11 cellular contexts compared by ENCODE assay signal in the genomic region with DNA sequence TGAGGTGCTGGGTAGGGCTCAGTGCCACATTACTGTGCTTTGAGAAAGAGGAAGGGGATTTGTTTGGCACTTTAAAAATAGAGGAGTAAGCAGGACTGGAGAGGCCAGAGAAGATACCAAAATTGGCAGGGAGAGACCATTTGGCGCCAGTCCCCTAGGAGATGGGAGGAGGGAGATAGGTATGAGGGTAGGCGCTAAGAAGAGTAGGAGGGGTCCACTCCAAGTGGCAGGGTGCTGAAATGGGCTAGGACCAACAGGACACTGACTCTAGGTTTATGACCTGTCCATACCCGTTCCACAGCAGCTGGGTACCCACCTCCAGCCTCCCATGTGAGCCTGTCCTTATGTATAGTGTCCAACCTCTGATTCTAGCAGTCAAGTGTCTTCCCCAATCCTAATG. TPM values are rescaled to one million over a fixed set of nuclear protein-coding genes. Genes with fewer than 3 reads are reported as not detected.
DNase-seq lines count a peak whose midpoint lies in the region; ATAC-seq and TF ChIP-seq lines count a peak whose summit lies in the region.
"Had no signal": no experiment of that assay in that cellular context is flagged by ENCODE, and none has a peak within 500 bp of the region (broad histone marks: within the 10 kb centered on the region; RNA-seq: fewer than 3 reads in every experiment).

No MANE protein-coding gene starts in this region.

- H3K4me1 Mint-ChIP-seq in activated CD4-positive, alpha-beta T cell treated with anti-CD3 and anti-CD28 coated beads for 36 hours, result peaks cover 52% of the 10 kb centered on the region
- peaks cover 28% of the 10 kb centered on the region for H3K4me1 Mint-ChIP-seq in activated T-helper 17 cell treated with anti-CD3 and anti-CD28 coated beads, Interleukin-2, amount 50 U/mL, for 72 hours

- no peak for TF ChIP-seq CTCF in lower lobe of right lung (IDR thresholded peaks at IDR 0.05)

- POLR2A ChIA-PET in activated CD4-positive, alpha-beta T cell treated with anti-CD3 and anti-CD28 coated beads for 36 hours (lab: Charles Lee), result interaction anchor here (0.8 to 2.9 kb wide), 3 partner anchors 15 to 31 kb away, joined by 3 to 12 read pairs (median 8); a partner anchor contains a TSS

- intact Hi-C loops in activated CD4-positive, alpha-beta T cell treated with anti-CD3 and anti-CD28 coated beads for 36 hours (cut with DNase I, micrococcal nuclease), result loop anchor here in 1 of 2 experiments (5.0 kb wide), 1 partner anchor 232 kb away; a partner anchor contains a TSS
- intact Hi-C loops in lower lobe of right lung (cut with DNase I), result no loop called here

- no peaks in the 10 kb centered on the region for H3K27me3 ChIP-seq in lower lobe of right lung (ENCODE audit: low read depth)

- H3K36me3 Mint-ChIP-seq in activated CD4-positive, alpha-beta T cell treated with anti-CD3 and anti-CD28 coated beads for 36 hours (ENCODE audit: low read depth), result peaks cover 18% of the 10 kb centered on the region
- H3K36me3 Mint-ChIP-seq in activated T-helper 17 cell treated with anti-CD3 and anti-CD28 coated beads, Interleukin-2, amount 50 U/mL, for 72 hours (ENCODE audit: low read depth), result peaks cover 79% of the 10 kb centered on the region

- H3K9me3 ChIP-seq in lower lobe of right lung, result no peaks in the 10 kb centered on the region

- peaks cover 33% of the 10 kb centered on the region for H3K36me3 ChIP-seq in lower lobe of right lung

- no peak overlapping the region for H3K4me3 Mint-ChIP-seq in activated CD4-positive, alpha-beta T cell treated with anti-CD3 and anti-CD28 coated beads for 36 hours
- H3K4me3 Mint-ChIP-seq in activated T-helper 17 cell treated with anti-CD3 and anti-CD28 coated beads, Interleukin-2, amount 50 U/mL, for 72 hours, result peak overlapping the region; percentile 99

- no peaks in the 10 kb centered on the region for H3K9me3 Mint-ChIP-seq in activated CD4-positive, alpha-beta T cell treated with anti-CD3 and anti-CD28 coated beads for 36 hours (ENCODE audit: low read depth)
- no peaks in the 10 kb centered on the region for H3K9me3 Mint-ChIP-seq in activated T-helper 17 cell treated with anti-CD3 and anti-CD28 coated beads, Interleukin-2, amount 50 U/mL, for 72 hours

- no peak for DNase-seq in activated CD4-positive, alpha-beta T cell treated with anti-CD3 and anti-CD28 coated beads for 36 hours
- DNase-seq in activated CD4-positive, alpha-beta T cell treated with anti-CD3 and anti-CD28 coated beads for 4 hours, result no peak
- DNase-seq in lower lobe of right lung, result no peak
- DNase-seq in substantia nigra (lab: John Stamatoyannopoulos, UW), result peak in 1 of 49 donors; percentile 34
- DNase-seq in glomerular visceral epithelial cell (ENCODE audit: extremely low spot score), result no peak
- DNase-seq: ACHN, NCI-H187, retina had no signal

- no peaks in the 10 kb centered on the region for H3K27me3 Mint-ChIP-seq in activated CD4-positive, alpha-beta T cell treated with anti-CD3 and anti-CD28 coated beads for 36 hours
- H3K27me3 Mint-ChIP-seq in activated T-helper 17 cell treated with anti-CD3 and anti-CD28 coated beads, Interleukin-2, amount 50 U/mL, for 72 hours, result no peaks in the 10 kb centered on the region

- H3K27ac ChIP-seq in lower lobe of right lung, result peak overlapping the region; percentile 58
- H3K27ac ChIP-seq in substantia nigra (ENCODE audit: low read depth, low read length, poor library complexity, severe bottlenecking), result peak overlapping the region; percentile 94

- no peak for ATAC-seq in activated CD4-positive, alpha-beta T cell treated with anti-CD3 and anti-CD28 coated beads for 36 hours
- no peak for ATAC-seq in activated T-helper 17 cell treated with anti-CD3 and anti-CD28 coated beads, Interleukin-2, amount 50 U/mL, for 72 hours (replicated peaks)
- ATAC-seq in lower lobe of right lung, result no peak
- ATAC-seq in HG02870 (IDR thresholded peaks at IDR 0.05; ENCODE audit: unreplicated experiment), result no peak
- no peak for ATAC-seq in GM21381 (IDR thresholded peaks at IDR 0.05; ENCODE audit: unreplicated experiment)

- CTCF ChIA-PET in activated CD4-positive, alpha-beta T cell treated with anti-CD3 and anti-CD28 coated beads for 36 hours (lab: Charles Lee), result interaction anchor here (1.0 to 1.7 kb wide), 2 partner anchors 18 to 40 kb away, joined by 3 to 4 read pairs; a partner anchor contains a TSS

- H3K4me1 ChIP-seq in lower lobe of right lung, result peaks cover 68% of the 10 kb centered on the region

- H3K4me3 ChIP-seq in lower lobe of right lung, result peak overlapping the region; percentile 95

- peak overlapping the region; percentile 95 for H3K27ac Mint-ChIP-seq in activated CD4-positive, alpha-beta T cell treated with anti-CD3 and anti-CD28 coated beads for 36 hours
- H3K27ac Mint-ChIP-seq in activated T-helper 17 cell treated with anti-CD3 and anti-CD28 coated beads, Interleukin-2, amount 50 U/mL, for 72 hours, result peak overlapping the region; percentile 90

RNA-seq across cellular contexts. Expression of a gene that starts 1.0 kb away (rescaled TPM):
- total RNA-seq in activated CD4-positive, alpha-beta T cell treated with anti-CD3 and anti-CD28 coated beads for 36 hours, result 10 to 100 TPM; 60.6 to 80.4 TPM
- total RNA-seq in activated T-helper 17 cell treated with anti-CD3 and anti-CD28 coated beads, Interleukin-2, amount 50 U/mL, for 72 hours, result 100 to 1,000 TPM in 1 of 2 donors, 10 to 100 TPM in 1; 84.9 to 131 TPM
- 55.8 TPM for total RNA-seq in lower lobe of right lung

RNA-seq across cellular contexts. Expression of a gene that starts 3.9 kb away (rescaled TPM):
- 10 to 100 TPM; 64.4 to 65.5 TPM for total RNA-seq in activated CD4-positive, alpha-beta T cell treated with anti-CD3 and anti-CD28 coated beads for 36 hours
- 100 to 1,000 TPM; 109 to 117 TPM for total RNA-seq in activated T-helper 17 cell treated with anti-CD3 and anti-CD28 coated beads, Interleukin-2, amount 50 U/mL, for 72 hours
- 98.4 TPM for total RNA-seq in lower lobe of right lung

RNA-seq across cellular contexts. Expression of a gene that starts 8.2 kb away (rescaled TPM):
- total RNA-seq in activated CD4-positive, alpha-beta T cell treated with anti-CD3 and anti-CD28 coated beads for 36 hours, result 1 to 10 TPM; 8.5 to 9.1 TPM
- total RNA-seq in activated T-helper 17 cell treated with anti-CD3 and anti-CD28 coated beads, Interleukin-2, amount 50 U/mL, for 72 hours, result 1 to 10 TPM; 7.4 to 9.3 TPM
- 12.2 TPM for total RNA-seq in lower lobe of right lung

RNA-seq across cellular contexts. Expression of a gene that starts 12.9 kb away (rescaled TPM):
- 100 to 1,000 TPM; 100 to 110 TPM for total RNA-seq in activated CD4-positive, alpha-beta T cell treated with anti-CD3 and anti-CD28 coated beads for 36 hours
- total RNA-seq in activated T-helper 17 cell treated with anti-CD3 and anti-CD28 coated beads, Interleukin-2, amount 50 U/mL, for 72 hours, result 100 to 1,000 TPM in 1 of 2 donors, 10 to 100 TPM in 1; 98.0 to 130 TPM
- 95.4 TPM for total RNA-seq in lower lobe of right lung

RNA-seq across cellular contexts. Expression of a gene that starts 18.0 kb away (rescaled TPM):
- total RNA-seq in activated CD4-positive, alpha-beta T cell treated with anti-CD3 and anti-CD28 coated beads for 36 hours, result 100 to 1,000 TPM; 107 to 145 TPM
- total RNA-seq in activated T-helper 17 cell treated with anti-CD3 and anti-CD28 coated beads, Interleukin-2, amount 50 U/mL, for 72 hours, result 100 to 1,000 TPM in 1 of 2 donors, 10 to 100 TPM in 1; 89.7 to 167 TPM
- 121 TPM for total RNA-seq in lower lobe of right lung
